ENCODE assay signal across 19 cellular contexts in the genomic region with DNA sequence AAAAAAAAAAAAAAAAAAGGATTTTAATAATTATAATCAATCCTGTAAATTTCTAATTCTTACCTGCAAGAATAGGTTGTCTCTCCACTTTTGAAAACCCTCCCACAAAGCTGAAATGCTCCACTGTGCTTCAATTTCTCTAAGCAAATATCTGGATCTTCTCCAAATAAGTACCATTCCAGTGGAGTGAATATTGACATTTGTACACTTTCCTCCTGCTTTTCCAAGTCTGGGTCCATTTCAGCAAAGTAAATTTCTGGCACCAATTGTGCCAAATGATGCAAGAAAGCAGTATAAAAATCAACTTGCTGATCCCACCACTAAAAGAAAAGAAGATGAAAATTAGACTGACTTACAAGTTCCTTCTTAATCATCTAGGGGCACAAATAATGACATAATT. TPM values are rescaled to one million over a fixed set of nuclear protein-coding genes. Genes with fewer than 3 reads are reported as not detected.
A peak's percentile ranks its signal among the peaks of the same experiment; 100 is the strongest.
DNase-seq lines count a peak whose midpoint lies in the region; ATAC-seq and TF ChIP-seq lines count a peak whose summit lies in the region.
"Had no signal": no experiment of that assay in that cellular context is flagged by ENCODE, and none has a peak within 500 bp of the region (broad histone marks: within the 10 kb centered on the region; RNA-seq: fewer than 3 reads in every experiment).

No MANE protein-coding gene starts in this region.

- DNase-seq in GM03348 (ENCODE audit: low spot score) (peak; percentile 47), T-helper 17 cell (no peak), esophagus muscularis mucosa (ENCODE audit: extremely low spot score) (no peak), NCI-H226 (no peak), DMS53 (lab: John Stamatoyannopoulos, UW) (no peak)
- no peak for DNase-seq in stimulated activated effector memory CD8-positive, alpha-beta T cell treated with anti-CD3 and anti-CD28 coated beads, Interleukin-12 subunit alpha, Interleukin-12 subunit beta, amount 100 ng/mL, for 72 hours (ENCODE audit: low spot score in 2 of 2)
- DNase-seq: activated CD4-positive, CD25-positive, alpha-beta regulatory T cell; activated naive CD8-positive, alpha-beta T cell treated with anti-CD3 and anti-CD28 coated beads for 36 hours; BE2C; left colon; NCI-H524 treated with DMSO at 0.1 percent for 48 hours; stimulated activated naive CD4-positive, alpha-beta T cell; T1000 had no signal

- peak overlapping the region; percentile 32 for H3K27ac Mint-ChIP-seq in T-helper 17 cell
- peak overlapping the region; percentile 85 for H3K27ac Mint-ChIP-seq in stimulated activated effector memory CD8-positive, alpha-beta T cell treated with anti-CD3 and anti-CD28 coated beads, Interleukin-12 subunit alpha, Interleukin-12 subunit beta, amount 100 ng/mL, for 72 hours
- H3K27ac Mint-ChIP-seq: activated naive CD8-positive, alpha-beta T cell treated with anti-CD3 and anti-CD28 coated beads for 36 hours; nephron had no signal

- TF ChIP-seq EP300 in esophagus muscularis mucosa (IDR thresholded peaks at IDR 0.05), result no peak

- H3K36me3 ChIP-seq in esophagus muscularis mucosa, result peaks cover 0 to 50% (median 30%) of the 10 kb centered on the region in 4 donors

- H3K4me1 ChIP-seq in esophagus muscularis mucosa, result peaks cover 0 to 24% (median 19%) of the 10 kb centered on the region in 4 donors
- H3K4me1 ChIP-seq: BE2C had no signal

- no peaks in the 10 kb centered on the region for H3K27me3 Mint-ChIP-seq in T-helper 17 cell
- H3K27me3 Mint-ChIP-seq: activated naive CD8-positive, alpha-beta T cell treated with anti-CD3 and anti-CD28 coated beads for 36 hours had no signal

- ATAC-seq in T-helper 17 cell (no peak), GM21576 (IDR thresholded peaks at IDR 0.05; ENCODE audit: unreplicated experiment) (no peak)
- ATAC-seq in stimulated activated effector memory CD8-positive, alpha-beta T cell treated with anti-CD3 and anti-CD28 coated beads, Interleukin-12 subunit alpha, Interleukin-12 subunit beta, amount 100 ng/mL, for 72 hours, result no peak
- ATAC-seq: HCT116, left colon, SK-N-SH treated with all-trans-retinoic acid at 6 μM for 48 hours had no signal

- H3K9me3 ChIP-seq in T-helper 17 cell (ENCODE audit: control insufficient read depth, low read length, poor library complexity, severe bottlenecking), result no peaks in the 10 kb centered on the region
- no peaks in the 10 kb centered on the region for H3K9me3 ChIP-seq in esophagus muscularis mucosa
- H3K9me3 ChIP-seq: BE2C had no signal

- TF ChIP-seq CTCF in esophagus muscularis mucosa (IDR thresholded peaks at IDR 0.05), result no peak

- no peak overlapping the region for H3K4me3 Mint-ChIP-seq in T-helper 17 cell
- H3K4me3 Mint-ChIP-seq in stimulated activated effector memory CD8-positive, alpha-beta T cell treated with anti-CD3 and anti-CD28 coated beads, Interleukin-12 subunit alpha, Interleukin-12 subunit beta, amount 100 ng/mL, for 72 hours, result no peak overlapping the region
- H3K4me3 Mint-ChIP-seq: activated naive CD8-positive, alpha-beta T cell treated with anti-CD3 and anti-CD28 coated beads for 36 hours; nephron had no signal

- no peaks in the 10 kb centered on the region for H3K9me3 Mint-ChIP-seq in stimulated activated effector memory CD8-positive, alpha-beta T cell treated with anti-CD3 and anti-CD28 coated beads, Interleukin-12 subunit alpha, Interleukin-12 subunit beta, amount 100 ng/mL, for 72 hours
- H3K9me3 Mint-ChIP-seq: activated naive CD8-positive, alpha-beta T cell treated with anti-CD3 and anti-CD28 coated beads for 36 hours; nephron had no signal

- H3K36me3 Mint-ChIP-seq in T-helper 17 cell (ENCODE audit: low read depth), result peaks cover 2% of the 10 kb centered on the region
- peaks cover 83% of the 10 kb centered on the region for H3K36me3 Mint-ChIP-seq in stimulated activated effector memory CD8-positive, alpha-beta T cell treated with anti-CD3 and anti-CD28 coated beads, Interleukin-12 subunit alpha, Interleukin-12 subunit beta, amount 100 ng/mL, for 72 hours

- no peak for TF ChIP-seq POLR2A in esophagus muscularis mucosa (IDR thresholded peaks at IDR 0.05; ENCODE audit: low read depth)

- intact Hi-C loops in esophagus muscularis mucosa (cut with DNase I), result no loop called here

- H3K27ac ChIP-seq in esophagus muscularis mucosa (replicated peaks in 1 of 4), result peak overlapping the region in 3 of 4 donors; percentile 25 to 57 (median 41)
- H3K27ac ChIP-seq: parathyroid adenoma, RWPE1 had no signal

- no peaks in the 10 kb centered on the region for H3K27me3 ChIP-seq in esophagus muscularis mucosa
- H3K27me3 ChIP-seq: BE2C had no signal

- peaks cover 16% of the 10 kb centered on the region for H3K4me1 Mint-ChIP-seq in T-helper 17 cell
- H3K4me1 Mint-ChIP-seq in stimulated activated effector memory CD8-positive, alpha-beta T cell treated with anti-CD3 and anti-CD28 coated beads, Interleukin-12 subunit alpha, Interleukin-12 subunit beta, amount 100 ng/mL, for 72 hours, result peaks cover 17% of the 10 kb centered on the region
- H3K4me1 Mint-ChIP-seq: nephron had no signal

- H3K4me3 ChIP-seq in esophagus muscularis mucosa, result no peak overlapping the region

RNA-seq across cellular contexts. Expression of gene UBR1, which starts 19.9 kb away (rescaled TPM):
- total RNA-seq in T-helper 17 cell (10 to 100 TPM; 42.4 to 56.7 TPM), esophagus muscularis mucosa (10 to 100 TPM; 21.3 to 40.7 (median 28.7) TPM)

RNA-seq across cellular contexts. Expression of gene TMEM62, which starts 47.5 kb away (rescaled TPM):
- total RNA-seq in T-helper 17 cell (10 to 100 TPM; 22.9 to 26.7 TPM), esophagus muscularis mucosa (10 to 100 TPM; 21.5 to 32.0 (median 25.4) TPM)
